ENCODE assay signal across 27 cellular contexts in the genomic region with DNA sequence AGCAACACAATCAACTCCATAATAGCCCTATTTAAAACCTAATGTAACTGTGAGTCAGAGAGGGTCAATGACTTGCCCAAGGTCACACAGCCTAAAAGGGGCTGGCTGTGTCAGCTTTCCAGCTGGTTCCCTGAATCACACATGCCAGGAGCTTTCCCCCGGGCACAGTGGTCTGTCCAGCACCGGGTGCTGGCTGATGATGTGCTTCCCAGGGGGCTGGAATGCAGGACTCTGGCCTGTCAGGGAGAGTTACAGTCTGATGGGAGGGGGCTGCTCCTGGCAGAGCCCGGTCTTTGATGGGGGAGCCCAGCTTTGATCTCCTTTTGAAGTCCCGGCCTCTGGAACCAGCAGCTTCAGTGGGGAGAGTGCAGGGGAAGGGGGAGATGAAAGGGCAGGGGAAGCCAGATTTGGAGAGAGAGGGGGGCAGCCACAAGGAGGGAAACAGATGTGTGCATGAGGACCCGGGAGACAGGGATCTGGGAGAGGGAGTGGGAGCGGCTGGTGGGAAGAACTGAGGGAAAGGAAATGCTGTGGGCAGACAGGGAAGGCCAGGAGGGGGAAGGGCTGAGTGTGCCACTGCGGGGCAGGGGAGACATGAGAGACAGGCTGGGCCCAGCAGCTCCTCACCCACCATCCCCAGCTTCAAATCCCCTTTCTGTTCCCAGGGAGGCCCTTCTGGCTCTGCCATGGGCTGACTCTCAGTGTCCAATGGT.
DNase-seq lines count a peak whose midpoint lies in the region; ATAC-seq, FAIRE-seq and TF ChIP-seq lines count a peak whose summit lies in the region.
"Had no signal": no experiment of that assay in that cellular context is flagged by ENCODE, and none has a peak within 500 bp of the region (broad histone marks: within the 10 kb centered on the region; RNA-seq: fewer than 3 reads in every experiment).

No MANE protein-coding gene starts in this region.

- TF ChIP-seq CTCF in HepG2 (CRISPR knock-in tag; IDR thresholded peaks at IDR 0.05) (no peak), right lobe of liver (IDR thresholded peaks at IDR 0.05) (no peak), GM10248 (IDR thresholded peaks at IDR 0.05; ENCODE audit: control extremely low read depth, extremely low read depth, low read depth, missing control alignments) (no peak)

- ATAC-seq in HepG2 (peak; percentile 22; the same call in 1 of the 3 replicates), right lobe of liver (no peak), HG02970 (IDR thresholded peaks at IDR 0.05; ENCODE audit: low FRiP score, unreplicated experiment) (no peak)
- ATAC-seq: A549; activated CD8-positive, alpha-beta T cell treated with anti-CD3 and anti-CD28 coated beads, Interleukin-2, amount 10 ng/mL, durations not matched to agents 7 days and 5 days had no signal

- H3K18ac ChIP-seq in mesenchymal stem cell (ENCODE audit: low read depth in 1 of 2, low read length in 2 of 2), result no peak overlapping the region

- no peaks in the 10 kb centered on the region for H3K79me1 ChIP-seq in mesenchymal stem cell (replicated peaks; ENCODE audit: low read length, poor library complexity, severe bottlenecking)

- no peak overlapping the region for H2BK5ac ChIP-seq in mesenchymal stem cell (ENCODE audit: low read depth, low read length, poor library complexity, severe bottlenecking)

- H3K4ac ChIP-seq in mesenchymal stem cell (ENCODE audit: low read depth in 1 of 2, low read length in 2 of 2), result no peak overlapping the region

- no peak overlapping the region for H4K91ac ChIP-seq in mesenchymal stem cell (ENCODE audit: low read length)

- H3K4me2 ChIP-seq in HepG2 (ENCODE audit: low read depth, low read length), result peak overlapping the region; percentile 28; the same call in 1 of the 2 replicates
- H3K4me2 ChIP-seq in mesenchymal stem cell (ENCODE audit: low read length, poor library complexity, severe bottlenecking), result no peak overlapping the region
- H3K4me2 ChIP-seq: A549, KMS-11, smooth muscle cell had no signal

- CTCF ChIA-PET in HepG2 (lab: Yijun Ruan, JAX; ENCODE audit: low intra/inter-chr PET ratio, low total read pairs), result no interaction called here
- CTCF ChIA-PET in GM10248 (lab: Yijun Ruan, JAX), result interaction anchor here (1.1 to 3.1 kb wide), 3 partner anchors 16 to 202 kb away, joined by 4 to 10 read pairs (median 4); a partner anchor contains a TSS

- no peak overlapping the region for H2AFZ ChIP-seq in HepG2 (ENCODE audit: low read length)
- H2AFZ ChIP-seq in mesenchymal stem cell (ENCODE audit: low read depth, low read length), result no peak overlapping the region

- H2BK15ac ChIP-seq in mesenchymal stem cell (ENCODE audit: low read depth, poor library complexity, severe bottlenecking), result peak overlapping the region; percentile 45

- no TSS peak for BruUV-seq in HepG2 (replicated peaks; lab: Mats Ljungman, UMichigan)

- no peak overlapping the region for H3K14ac ChIP-seq in mesenchymal stem cell (ENCODE audit: low read length in 2 of 2)

- H2BK12ac ChIP-seq in mesenchymal stem cell (ENCODE audit: low read length in 2 of 2), result no peak overlapping the region

- in situ Hi-C loops in HepG2 (cut with HindIII; ENCODE audit: extremely low pct_ligation_motif_present, low pct_unique_long_range_greater_than_20kb), result loop anchor here (5.0 kb wide), 1 partner anchor 101 kb away; a partner anchor contains a TSS

- no peaks in the 10 kb centered on the region for H3K36me3 ChIP-seq in HepG2 (replicated peaks in 1 of 2; ENCODE audit: control insufficient read depth in 1 of 2, insufficient read depth in 2 of 2, low read length in 2 of 2)
- no peaks in the 10 kb centered on the region for H3K36me3 ChIP-seq in right lobe of liver
- H3K36me3 ChIP-seq in SJCRH30, result no peaks in the 10 kb centered on the region
- H3K36me3 ChIP-seq in mesenchymal stem cell (ENCODE audit: control insufficient read depth in 1 of 2, insufficient read depth in 2 of 2, low read depth in 1 of 2, low read length in 2 of 2), result no peaks in the 10 kb centered on the region
- H3K36me3 ChIP-seq: esophagus squamous epithelium, SJSA1, transverse colon had no signal

- H3K4me3 ChIP-seq in HepG2 (replicated peaks in 1 of 3; ENCODE audit: insufficient read depth in 1 of 3, low read depth in 2 of 3, low read length in 3 of 3) (no peak overlapping the region; a peak in 1 of 6 replicates), right lobe of liver (no peak overlapping the region), SJCRH30 (no peak overlapping the region), mesenchymal stem cell (ENCODE audit: insufficient read depth in 1 of 2, low read depth in 1 of 2, low read length in 2 of 2) (no peak overlapping the region)
- H3K4me3 ChIP-seq: A549, esophagus squamous epithelium, SJSA1, smooth muscle cell, transverse colon had no signal

- H3K27ac ChIP-seq in HepG2 (ENCODE audit: extremely low read length, insufficient read depth, low read length) (no peak overlapping the region), right lobe of liver (no peak overlapping the region), SJCRH30 (peak overlapping the region; percentile 96), mesenchymal stem cell (ENCODE audit: low read length, poor library complexity, severe bottlenecking) (no peak overlapping the region)
- H3K27ac ChIP-seq: A549, esophagus squamous epithelium, KMS-11, SJSA1, transverse colon had no signal

- peaks cover 50% of the 10 kb centered on the region for H3K4me1 ChIP-seq in HepG2 (ENCODE audit: insufficient read depth, low read length)
- no peaks in the 10 kb centered on the region for H3K4me1 ChIP-seq in right lobe of liver
- peaks cover 49% of the 10 kb centered on the region for H3K4me1 ChIP-seq in SJCRH30
- H3K4me1 ChIP-seq in mesenchymal stem cell (ENCODE audit: control insufficient read depth, insufficient read depth, low read depth, low read length), result peaks cover 4% of the 10 kb centered on the region
- H3K4me1 ChIP-seq: A549, SJSA1, transverse colon had no signal

- H3K27me3 ChIP-seq in HepG2 (ENCODE audit: control insufficient read depth in 1 of 2, insufficient read depth in 2 of 2, low read length in 2 of 2) (peaks cover 4 to 30% of the 10 kb centered on the region in 2 experiments), right lobe of liver (no peaks in the 10 kb centered on the region), SJCRH30 (no peaks in the 10 kb centered on the region), mesenchymal stem cell (ENCODE audit: control insufficient read depth in 1 of 2, insufficient read depth in 1 of 2, low read length in 2 of 2) (peaks cover 12 to 32% of the 10 kb centered on the region in 2 experiments)
- H3K27me3 ChIP-seq: SJSA1, transverse colon had no signal

- H2BK120ac ChIP-seq in mesenchymal stem cell (ENCODE audit: low read depth, low read length), result no peak overlapping the region

- intact Hi-C loops in HepG2 (cut with micrococcal nuclease; ENCODE audit: unreplicated experiment) (no loop called here), right lobe of liver (cut with DNase I) (no loop called here)

- no peak for TF ChIP-seq EP300 in HepG2 (IDR thresholded peaks at IDR 0.05; ENCODE audit: low read depth in 2 of 2, low read length in 2 of 2)
- TF ChIP-seq EP300 in HepG2 (CRISPR knock-in tag; IDR thresholded peaks at IDR 0.05; ENCODE audit: borderline replicate concordance), result no peak

- H3K23ac ChIP-seq in mesenchymal stem cell (ENCODE audit: low read length in 2 of 2), result no peak overlapping the region

- TF ChIP-seq RAD21 in HepG2 (CRISPR knock-in tag; IDR thresholded peaks at IDR 0.05), result no peak

- H3K79me2 ChIP-seq in HepG2 (ENCODE audit: insufficient read depth, low read length), result no peaks in the 10 kb centered on the region

- H4K20me1 ChIP-seq in HepG2 (ENCODE audit: insufficient read depth, low read length), result 0 out of 2 replicates have a peak, but pooled peaks cover 3% of the 10 kb centered on the region

- no peaks in the 10 kb centered on the region for H3K9me3 ChIP-seq in HepG2 (ENCODE audit: low read length)
- no peaks in the 10 kb centered on the region for H3K9me3 ChIP-seq in right lobe of liver
- no peaks in the 10 kb centered on the region for H3K9me3 ChIP-seq in SJCRH30 (replicated peaks)
- H3K9me3 ChIP-seq in mesenchymal stem cell (ENCODE audit: control insufficient read depth, low read length), result no peaks in the 10 kb centered on the region
- H3K9me3 ChIP-seq: A549, esophagus squamous epithelium, SJSA1, transverse colon had no signal

- TF ChIP-seq POLR2A in HepG2 (IDR thresholded peaks at IDR 0.05; ENCODE audit: insufficient read depth in 1 of 2, low read depth in 2 of 2, low read length in 2 of 2), result no peak
- TF ChIP-seq POLR2A in right lobe of liver (IDR thresholded peaks at IDR 0.05), result no peak

- WGBS in HepG2 (ENCODE audit: low lambda C conversion rate), result 4% methylated on average over 5 of the region's 7 CpGs
- 45% methylated on average over 6 of the region's 7 CpGs for WGBS in right lobe of liver (ENCODE audit: insufficient coverage, low coverage, low lambda C conversion rate, missing lambda C conversion rate)
- 28% methylated on average over 5 of the region's 7 CpGs for WGBS in mesenchymal stem cell

- no peak overlapping the region for H4K8ac ChIP-seq in mesenchymal stem cell (ENCODE audit: low read length)

- POLR2A ChIA-PET in HepG2 (lab: Yijun Ruan, JAX), result no interaction called here
- POLR2A ChIA-PET in GM10248 (lab: Yijun Ruan, JAX), result no interaction called here

- H2AK5ac ChIP-seq in mesenchymal stem cell (ENCODE audit: low read length, severe bottlenecking), result no peak overlapping the region

- no peak for FAIRE-seq in HepG2 (lab: Jason Lieb, UNC)
- FAIRE-seq: A549, GM19239, H54 had no signal

- no peak overlapping the region for H3K9ac ChIP-seq in HepG2 (ENCODE audit: insufficient read depth, low read depth, low read length)
- H3K9ac ChIP-seq in mesenchymal stem cell (ENCODE audit: low read length), result no peak overlapping the region
- H3K9ac ChIP-seq: KMS-11 had no signal

- DNase-seq in HepG2 (ENCODE audit: low spot score) (peak; percentile 70), right lobe of liver (no peak), SJCRH30 (peak; percentile 85 to 91), mesenchymal stem cell (no peak), GM10248 (ENCODE audit: extremely low spot score) (no peak), ecto neural progenitor cell (ENCODE audit: low spot score) (no peak), HK-2 (ENCODE audit: unreplicated experiment) (no peak)
- DNase-seq: activated CD4-positive, alpha-beta T cell treated with anti-CD3 and anti-CD28 coated beads for 1 hour; activated CD8-positive, alpha-beta T cell treated with anti-CD3 and anti-CD28 coated beads, Interleukin-2, amount 10 ng/mL, durations not matched to agents 7 days and 5 days; AML-193; aorta; esophagus squamous epithelium; foreskin melanocyte; GDM1; NCI-H1436; NCI-H2107; NCI-H526; stimulated activated CD4-positive, alpha-beta T cell treated with anti-CD3 and anti-CD28 coated beads, Interleukin-1b, Interleukin-23, amount 100 ng/mL, for 48 hours; stimulated activated CD8-positive, alpha-beta memory T cell treated with anti-CD3 and anti-CD28 coated beads, Interleukin-4, amount 100 ng/mL, for 48 hours; transverse colon had no signal

TF ChIP-seq in HepG2, 621 proteins besides CTCF, POLR2A, EP300 and RAD21 (continues in another document):
- TF ChIP-seq ZMYM3 (CRISPR knock-in tag; IDR thresholded peaks at IDR 0.05) (peak; percentile 41; the same call in 1 of the 2 replicates), LCORL (IDR thresholded peaks at IDR 0.05) (no peak), LCORL (CRISPR knock-in tag; IDR thresholded peaks at IDR 0.05) (peak; percentile 51; the same call in 1 of the 2 replicates), NFYB (CRISPR knock-in tag; IDR thresholded peaks at IDR 0.05) (no peak), TSC22D2 (CRISPR knock-in tag; IDR thresholded peaks at IDR 0.05; ENCODE audit: borderline replicate concordance) (no peak)

Comparison
In these comparisons a context has a peak if more than half of its experiments do, and no peak if none do; other contexts are left out.
1. DNase-seq: peak in HepG2 (single experiment) and SJCRH30 (2 of 2); none in right lobe of liver (0 of 3), mesenchymal stem cell (single experiment), GM10248 (single experiment), ecto neural progenitor cell (single experiment) and HK-2 (single experiment).